Comparison of ENCODE assay signal across 18 cellular contexts in the genomic region with DNA sequence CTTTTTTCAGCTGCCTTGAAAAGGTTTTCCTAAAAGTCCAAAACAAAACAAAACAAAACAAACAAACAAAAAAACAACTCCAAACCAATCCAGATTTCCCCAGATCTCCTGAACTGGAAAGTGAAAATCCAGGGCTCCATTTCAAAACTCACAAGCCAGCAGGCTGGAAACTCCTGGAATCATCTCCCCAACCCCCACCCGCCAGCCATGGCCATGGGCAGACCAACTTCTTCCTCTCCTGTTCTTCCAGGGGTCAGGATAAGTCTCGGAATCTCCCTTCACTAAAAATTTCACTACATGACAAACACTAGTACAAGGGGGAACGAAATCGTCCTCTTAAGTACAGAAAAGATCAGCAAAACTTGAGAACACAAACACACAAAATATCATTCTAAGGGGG. TPM values are rescaled to one million over a fixed set of nuclear protein-coding genes. Genes with fewer than 3 reads are reported as not detected.
DNase-seq lines count a peak whose midpoint lies in the region; FAIRE-seq and TF ChIP-seq lines count a peak whose summit lies in the region.
"Had no signal": no experiment of that assay in that cellular context is flagged by ENCODE, and none has a peak within 500 bp of the region (broad histone marks: within the 10 kb centered on the region; RNA-seq: fewer than 3 reads in every experiment).

No MANE protein-coding gene starts in this region.

- peak overlapping the region in 6 of 11 experiments; percentile 25 to 74 (median 66); a peak in 9 of 22 replicates for H3K4me2 ChIP-seq in BLaER1 treated with 17β-estradiol and CSF1 and Interleukin-3, amounts not matched to agents 10 nM and 100 nM
- H3K4me2 ChIP-seq in PC-9 (peak overlapping the region; percentile 95), endothelial cell of umbilical vein (ENCODE audit: insufficient read depth, low read length) (no peak overlapping the region)

- CTCF ChIA-PET in PC-9 (lab: Charles Lee) (interaction anchor here (0.6 kb wide), 1 partner anchor 85 kb away, joined by 7 read pairs; no protein-coding TSS in a partner anchor), endothelial cell of umbilical vein (lab: Charles Lee) (interaction anchor here (1.0 to 1.4 kb wide), 3 partner anchors 11 to 18 kb away, joined by 3 to 6 read pairs (median 4); no protein-coding TSS in a partner anchor)

- no peak overlapping the region for H3K4me3 ChIP-seq in BLaER1 treated with 17β-estradiol and CSF1 and Interleukin-3, amounts not matched to agents 10 nM and 100 nM
- peak overlapping the region; percentile 55 for H3K4me3 ChIP-seq in PC-9
- no peak overlapping the region for H3K4me3 ChIP-seq in endothelial cell of umbilical vein (replicated peaks in 1 of 3; ENCODE audit: insufficient read depth in 1 of 3, low read depth in 1 of 3, low read length in 3 of 3)
- no peak overlapping the region for H3K4me3 ChIP-seq in SJCRH30
- H3K4me3 ChIP-seq: GM23248, suprapubic skin had no signal

- H3F3A ChIP-seq in PC-9 (ENCODE audit: insufficient read depth, low read depth) = peaks cover 45% of the 10 kb centered on the region

- peaks cover 8 to 69% (median 35%) of the 10 kb centered on the region in 11 experiments; a peak in 16 of 22 replicates for H4K20me1 ChIP-seq in BLaER1 treated with 17β-estradiol and CSF1 and Interleukin-3, amounts not matched to agents 10 nM and 100 nM
- H4K20me1 ChIP-seq in PC-9 (ENCODE audit: insufficient read depth) = no peaks in the 10 kb centered on the region; the same call in 1 of the 2 replicates
- H4K20me1 ChIP-seq in endothelial cell of umbilical vein (replicated peaks; ENCODE audit: control insufficient read depth, extremely low read depth, insufficient read depth, low read length) = peaks cover 4% of the 10 kb centered on the region

- H3K4me1 Mint-ChIP-seq in osteocyte (ENCODE audit: unreplicated experiment) = peaks cover 64% of the 10 kb centered on the region

- no peaks in the 10 kb centered on the region for H3K9me2 ChIP-seq in PC-9 (ENCODE audit: insufficient read depth)

- H3K4me1 ChIP-seq in BLaER1 treated with 17β-estradiol and CSF1 and Interleukin-3, amounts not matched to agents 10 nM and 100 nM = peaks cover 39 to 84% (median 63%) of the 10 kb centered on the region in 10 experiments
- H3K4me1 ChIP-seq in PC-9 (replicated peaks; ENCODE audit: insufficient read depth) (peaks cover 84% of the 10 kb centered on the region), endothelial cell of umbilical vein (ENCODE audit: control insufficient read depth, extremely low read depth, insufficient read depth, low read length) (peaks cover 22% of the 10 kb centered on the region), SJCRH30 (peaks cover 13% of the 10 kb centered on the region)

- H3K36me3 Mint-ChIP-seq in osteocyte (ENCODE audit: unreplicated experiment) = no peaks in the 10 kb centered on the region

- H3K79me2 ChIP-seq in PC-9 (ENCODE audit: low read depth) (peaks cover 91% of the 10 kb centered on the region), endothelial cell of umbilical vein (ENCODE audit: control insufficient read depth, insufficient read depth, low read length) (peaks cover 59% of the 10 kb centered on the region)

- peaks cover 0 to 52% (median 17%) of the 10 kb centered on the region in 11 experiments; a peak in 12 of 22 replicates for H3K36me3 ChIP-seq in BLaER1 treated with 17β-estradiol and CSF1 and Interleukin-3, amounts not matched to agents 10 nM and 100 nM
- H3K36me3 ChIP-seq in PC-9 (ENCODE audit: low read depth) (no peaks in the 10 kb centered on the region), endothelial cell of umbilical vein (ENCODE audit: control insufficient read depth in 2 of 2, extremely low read depth in 1 of 2, insufficient read depth in 2 of 2, low read length in 2 of 2) (no peaks in the 10 kb centered on the region), SJCRH30 (no peaks in the 10 kb centered on the region)
- H3K36me3 ChIP-seq: suprapubic skin had no signal

- no peaks in the 10 kb centered on the region for H3K27me3 Mint-ChIP-seq in osteocyte (ENCODE audit: unreplicated experiment)
- H3K27me3 Mint-ChIP-seq: activated naive CD4-positive, alpha-beta T cell treated with anti-CD3 and anti-CD28 coated beads, Interleukin-2, amount 50 U/mL, for 24 hours had no signal

- no peaks in the 10 kb centered on the region for H3K9me1 ChIP-seq in endothelial cell of umbilical vein (replicated peaks; ENCODE audit: control insufficient read depth, extremely low read depth, insufficient read depth, low read length)

- no peaks in the 10 kb centered on the region for H3K27me3 ChIP-seq in BLaER1 treated with 17β-estradiol and CSF1 and Interleukin-3, amounts not matched to agents 10 nM and 100 nM
- H3K27me3 ChIP-seq in PC-9 (ENCODE audit: insufficient read depth, low read depth) (no peaks in the 10 kb centered on the region), endothelial cell of umbilical vein (ENCODE audit: control insufficient read depth in 2 of 2, insufficient read depth in 2 of 2, low read length in 2 of 2) (no peaks in the 10 kb centered on the region), SJCRH30 (no peaks in the 10 kb centered on the region)
- H3K27me3 ChIP-seq: suprapubic skin had no signal

- dilution Hi-C loops in endothelial cell of umbilical vein (cut with MboI; ENCODE audit: extremely low pct_ligation_motif_present, low sequenced_read_pairs) = no loop called here

- H3K27ac Mint-ChIP-seq in osteocyte (ENCODE audit: unreplicated experiment) = peak overlapping the region; percentile 81
- H3K27ac Mint-ChIP-seq: activated naive CD4-positive, alpha-beta T cell treated with anti-CD3 and anti-CD28 coated beads, Interleukin-2, amount 50 U/mL, for 24 hours; activated T-cell treated with anti-CD3 and anti-CD28 coated beads, Interleukin-2, amount 50 U/mL, for 72 hours had no signal

- DNase-seq in PC-9 (no peak), endothelial cell of umbilical vein (ENCODE audit: low read depth, low spot score) (no peak), osteocyte (ENCODE audit: extremely low spot score, unreplicated experiment) (peak; percentile 32), cerebellum (ENCODE audit: low spot score) (no peak), GM12891 (ENCODE audit: insufficient read length, low spot score) (no peak), GM19238 (ENCODE audit: insufficient read length, low spot score) (no peak), SJCRH30 (no peak)
- DNase-seq: activated CD8-positive, alpha-beta memory T cell treated with anti-CD3 and anti-CD28 coated beads for 24 hours; activated T-cell treated with anti-CD3 and anti-CD28 coated beads, Interleukin-2, amount 50 U/mL, for 72 hours; foreskin fibroblast; GM23248; kidney glomerular epithelial cell; NCI-H1417; NCI-H2171; NCI-H526 treated with DMSO at 0.1 percent for 48 hours had no signal

- BruUV-seq in PC-9 (replicated peaks; lab: Mats Ljungman, UMichigan) = no TSS peak
- no TSS peak for BruUV-seq in endothelial cell of umbilical vein (replicated peaks; lab: Mats Ljungman, UMichigan)

- H3K9me3 ChIP-seq in BLaER1 treated with 17β-estradiol and CSF1 and Interleukin-3, amounts not matched to agents 10 nM and 100 nM (replicated peaks in 1 of 11) = peaks cover 0 to 20% (median 4%) of the 10 kb centered on the region in 11 experiments; a peak in 8 of 22 replicates
- H3K9me3 ChIP-seq in PC-9 (ENCODE audit: insufficient read depth, low read depth) (no peaks in the 10 kb centered on the region), endothelial cell of umbilical vein (replicated peaks; ENCODE audit: control insufficient read depth, insufficient read depth, low read length) (no peaks in the 10 kb centered on the region), SJCRH30 (replicated peaks) (no peaks in the 10 kb centered on the region)
- H3K9me3 ChIP-seq: suprapubic skin had no signal

- H2AFZ ChIP-seq in PC-9 (no peak overlapping the region), endothelial cell of umbilical vein (ENCODE audit: low read depth, low read length) (no peak overlapping the region)
- H2AFZ ChIP-seq: GM23248 had no signal

- H3K9me3 Mint-ChIP-seq in osteocyte (ENCODE audit: unreplicated experiment) = no peaks in the 10 kb centered on the region
- H3K9me3 Mint-ChIP-seq: activated naive CD4-positive, alpha-beta T cell treated with anti-CD3 and anti-CD28 coated beads, Interleukin-2, amount 50 U/mL, for 24 hours; activated T-cell treated with anti-CD3 and anti-CD28 coated beads, Interleukin-2, amount 50 U/mL, for 72 hours had no signal

- TF ChIP-seq CTCF in PC-9 (conservative IDR thresholded peaks at IDR 0.05) (no peak), endothelial cell of umbilical vein (IDR thresholded peaks at IDR 0.05; ENCODE audit: extremely low read depth in 1 of 2, insufficient read depth in 1 of 2, low read depth in 1 of 2, low read length in 2 of 2) (no peak), osteocyte (IDR thresholded peaks at IDR 0.05) (no peak)

- H3K4me3 Mint-ChIP-seq in osteocyte (ENCODE audit: unreplicated experiment) = no peak overlapping the region
- H3K4me3 Mint-ChIP-seq: activated naive CD4-positive, alpha-beta T cell treated with anti-CD3 and anti-CD28 coated beads, Interleukin-2, amount 50 U/mL, for 24 hours; activated T-cell treated with anti-CD3 and anti-CD28 coated beads, Interleukin-2, amount 50 U/mL, for 72 hours had no signal

- TF ChIP-seq POLR2A in endothelial cell of umbilical vein (IDR thresholded peaks at IDR 0.05; ENCODE audit: low read depth, low read length) (no peak), GM12891 (IDR thresholded peaks at IDR 0.05; ENCODE audit: low read depth, low read length) (no peak)

- intact Hi-C loops in PC-9 (cut with micrococcal nuclease; ENCODE audit: unreplicated experiment) = loop anchor here (5.0 kb wide), 1 partner anchor 46 kb away; no protein-coding TSS in a partner anchor
- intact Hi-C loops in endothelial cell of umbilical vein (cut with micrococcal nuclease) = no loop called here

- no peak overlapping the region for H3K9ac ChIP-seq in BLaER1 treated with 17β-estradiol and CSF1 and Interleukin-3, amounts not matched to agents 10 nM and 100 nM
- no peak overlapping the region for H3K9ac ChIP-seq in endothelial cell of umbilical vein (replicated peaks; ENCODE audit: extremely low read depth, insufficient read depth, low read length)
- H3K9ac ChIP-seq: GM23248 had no signal

- FAIRE-seq in endothelial cell of umbilical vein (lab: Jason Lieb, UNC) (peak; percentile 49), GM12891 (lab: Jason Lieb, UNC) (no peak)

- peak overlapping the region in 5 of 11 experiments; percentile 31 to 59 (median 37); a peak in 6 of 22 replicates for H3K27ac ChIP-seq in BLaER1 treated with 17β-estradiol and CSF1 and Interleukin-3, amounts not matched to agents 10 nM and 100 nM
- peak overlapping the region; percentile 94 for H3K27ac ChIP-seq in PC-9
- H3K27ac ChIP-seq in endothelial cell of umbilical vein (ENCODE audit: insufficient read depth, low read depth, low read length) = no peak overlapping the region
- H3K27ac ChIP-seq in SJCRH30 = no peak overlapping the region
- H3K27ac ChIP-seq: GM23248, suprapubic skin had no signal

- POLR2A ChIA-PET in PC-9 (lab: Charles Lee; ENCODE audit: unreplicated experiment) = no interaction called here
- POLR2A ChIA-PET in endothelial cell of umbilical vein (lab: Charles Lee) = no interaction called here

RNA-seq across cellular contexts. Expression of gene GNA12, which starts 40.4 kb away (rescaled TPM):
- total RNA-seq in PC-9 (2021) (50.8 and 51.7 TPM in 2 replicates), endothelial cell of umbilical vein (56.0 and 63.0 TPM in 2 replicates), osteocyte (68.8 and 69.5 TPM in 2 replicates), cerebellum (24.1 TPM)
- polyA plus RNA-seq in endothelial cell of umbilical vein = 75.1 and 95.5 TPM in 2 replicates
- 71.0 and 81.6 TPM in 2 replicates for polyA plus RNA-seq in endothelial cell of umbilical vein (2011; cell fraction: cytosol; rRNA removed)
- polyA plus RNA-seq in endothelial cell of umbilical vein (2011; cell fraction: nucleus; rRNA removed) = 43.9 and 56.3 TPM in 2 replicates
- polyA plus RNA-seq in endothelial cell of umbilical vein (2012) = 56.8 and 58.8 TPM in 2 replicates
- polyA minus RNA-seq in endothelial cell of umbilical vein = 106 TPM in 2 replicates
- polyA minus RNA-seq in endothelial cell of umbilical vein (2011; cell fraction: cytosol; rRNA and poly(A)+ RNA removed) = 18.8 TPM
- polyA minus RNA-seq in endothelial cell of umbilical vein (2011; cell fraction: nucleus; rRNA and poly(A)+ RNA removed) = 35.5 and 39.8 TPM in 2 replicates
- 17.9 TPM for polyA plus RNA-seq in GM12891 (2012; ENCODE audit: low read depth, missing spikeins)
- total RNA-seq in SJCRH30 (2014; rRNA removed; shearing (Covaris generic)) = 18.1 and 19.3 TPM in 2 replicates
